ENCODE assay signal across 23 cellular contexts in the genomic region with DNA sequence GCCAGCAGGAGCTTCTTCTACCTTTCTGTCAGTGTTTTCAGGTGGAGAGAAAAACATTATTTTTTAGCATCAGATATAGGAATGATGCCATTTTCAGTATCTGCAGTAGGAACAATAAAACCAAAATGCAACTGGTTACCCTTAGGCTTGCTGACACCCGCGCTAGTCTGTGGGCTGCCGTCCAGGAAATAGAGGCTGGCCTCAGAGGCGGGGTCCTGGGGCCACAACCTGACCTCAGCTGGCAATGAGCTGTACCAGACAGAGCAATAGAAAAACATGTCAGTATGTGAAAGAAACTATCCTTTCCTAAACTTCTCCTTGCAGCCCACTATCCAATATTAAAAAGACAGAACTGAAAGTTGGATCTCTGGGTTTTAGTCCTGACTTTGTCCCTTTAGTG. TPM values are rescaled to one million over a fixed set of nuclear protein-coding genes. Genes with fewer than 3 reads are reported as not detected.
A peak's percentile ranks its signal among the peaks of the same experiment; 100 is the strongest.
DNase-seq lines count a peak whose midpoint lies in the region; ATAC-seq and TF ChIP-seq lines count a peak whose summit lies in the region.
"Had no signal": no experiment of that assay in that cellular context is flagged by ENCODE, and none has a peak within 500 bp of the region (broad histone marks: within the 10 kb centered on the region; RNA-seq: fewer than 3 reads in every experiment).

No MANE protein-coding gene starts in this region.

- H3K4me2 ChIP-seq in GM23338 = peak overlapping the region; percentile 63
- H3K4me2 ChIP-seq: BLaER1 had no signal

- H2AFZ ChIP-seq in GM23338 = 0 out of 2 replicates have a peak overlapping the region, but pooled peaks have one; percentile 1

- H3K27ac ChIP-seq in GM23338 (ENCODE audit: low read depth) = no peak overlapping the region
- peak overlapping the region; percentile 2 for H3K27ac ChIP-seq in HUES48 (ENCODE audit: low read depth, low read length)
- no peak overlapping the region for H3K27ac ChIP-seq in iPS-20b (ENCODE audit: low read length)
- no peak overlapping the region for H3K27ac ChIP-seq in brain microvascular endothelial cell
- H3K27ac ChIP-seq: BLaER1, SJCRH30 had no signal

- peaks cover 12% of the 10 kb centered on the region for H3K27me3 Mint-ChIP-seq in GM23338 (ENCODE audit: insufficient read depth, low read depth, poor library complexity)

- H3K4me3 Mint-ChIP-seq in GM23338 = peak overlapping the region; percentile 51
- H3K4me3 Mint-ChIP-seq: CD4-positive, alpha-beta T cell; T-helper 1 cell treated with Interleukin-12 subunit alpha and Interleukin-12 subunit beta and Interleukin-4 antibody, amounts not matched to agents 30 μg/mL and 1 μg/mL, for 36 hours had no signal

- H3K4me1 Mint-ChIP-seq in GM23338 = peaks cover 29% of the 10 kb centered on the region

- 0 out of 2 replicates have a peak, but pooled peaks cover 3% of the 10 kb centered on the region for H3F3A ChIP-seq in GM23338 (replicated peaks; ENCODE audit: low read depth)

- in situ Hi-C loops in brain microvascular endothelial cell (cut with HindIII; ENCODE audit: low pct_ligation_motif_present, low sequenced_read_pairs) = no loop called here

- DNase-seq in GM23338 (ENCODE audit: low spot score) (no peak), RPMI8226 (peak; percentile 61), NCI-H226 (no peak), brain microvascular endothelial cell (no peak)
- DNase-seq: ACHN; CD4-positive, alpha-beta T cell; DMS153; HCEC 1CT; NCI-H1105; NCI-H2081; NCI-H2171 treated with DMSO at 0.1 percent for 48 hours; NCI-H446 treated with DMSO at 0.1 percent for 48 hours; NCI-H526 treated with DMSO at 0.1 percent for 48 hours; SJCRH30 had no signal

- no peak for ATAC-seq in GM23338
- ATAC-seq in GM21360 (IDR thresholded peaks at IDR 0.05; ENCODE audit: unreplicated experiment) = no peak
- ATAC-seq: HepG2, K562, Panc1 had no signal

- H3K27ac Mint-ChIP-seq in GM23338 = no peak overlapping the region
- H3K27ac Mint-ChIP-seq: CD4-positive, alpha-beta T cell; T-helper 1 cell treated with Interleukin-12 subunit alpha and Interleukin-12 subunit beta and Interleukin-4 antibody, amounts not matched to agents 30 μg/mL and 1 μg/mL, for 36 hours had no signal

- peaks cover 4% of the 10 kb centered on the region; the same call in 1 of the 2 replicates for H3K9me2 ChIP-seq in GM23338 (ENCODE audit: insufficient read depth)

- H3K9ac ChIP-seq in HUES48 (ENCODE audit: low read depth, low read length) (no peak overlapping the region), iPS-20b (ENCODE audit: low read depth, low read length) (no peak overlapping the region)
- H3K9ac ChIP-seq: BLaER1 had no signal

- H3K4me1 ChIP-seq in GM23338 (ENCODE audit: insufficient read depth) (peaks cover 38% of the 10 kb centered on the region), HUES48 (ENCODE audit: control insufficient read depth, insufficient read depth, low read length) (peaks cover 26% of the 10 kb centered on the region), iPS-20b (ENCODE audit: insufficient read depth, low read length) (peaks cover 24% of the 10 kb centered on the region)
- H3K4me1 ChIP-seq: SJCRH30 had no signal

- H3K36me3 ChIP-seq in GM23338 (ENCODE audit: insufficient read depth) (no peaks in the 10 kb centered on the region), HUES48 (ENCODE audit: control insufficient read depth, insufficient read depth, low read length) (no peaks in the 10 kb centered on the region), iPS-20b (ENCODE audit: insufficient read depth, low read depth, low read length) (no peaks in the 10 kb centered on the region), brain microvascular endothelial cell (replicated peaks) (no peaks in the 10 kb centered on the region)
- H3K36me3 ChIP-seq: BLaER1, SJCRH30 had no signal

- peaks cover 3% of the 10 kb centered on the region; the same call in 2 of the 3 replicates for H3K9me3 Mint-ChIP-seq in GM23338
- H3K9me3 Mint-ChIP-seq: CD4-positive, alpha-beta T cell; T-helper 1 cell treated with Interleukin-12 subunit alpha and Interleukin-12 subunit beta and Interleukin-4 antibody, amounts not matched to agents 30 μg/mL and 1 μg/mL, for 36 hours had no signal

- H3K36me3 Mint-ChIP-seq in GM23338 (ENCODE audit: low read depth) = no peaks in the 10 kb centered on the region; the same call in 2 of the 3 replicates

- H3K4me3 ChIP-seq in GM23338 = 0 out of 2 replicates have a peak overlapping the region, but pooled peaks have one; percentile 9
- peak overlapping the region; percentile 31; the same call in 1 of the 2 replicates for H3K4me3 ChIP-seq in HUES48 (ENCODE audit: low read depth, low read length)
- peak overlapping the region; percentile 36; the same call in 1 of the 2 replicates for H3K4me3 ChIP-seq in iPS-20b (ENCODE audit: low read length)
- no peak overlapping the region for H3K4me3 ChIP-seq in brain microvascular endothelial cell (ENCODE audit: low read depth, low read length)
- H3K4me3 ChIP-seq: BLaER1, K562, SJCRH30 had no signal

- H3K27me3 ChIP-seq in GM23338 (ENCODE audit: insufficient read depth) = peaks cover 12% of the 10 kb centered on the region
- peaks cover 18% of the 10 kb centered on the region for H3K27me3 ChIP-seq in HUES48 (ENCODE audit: control insufficient read depth, insufficient read depth, low read length)
- H3K27me3 ChIP-seq in iPS-20b (ENCODE audit: insufficient read depth, low read length) = peaks cover 20% of the 10 kb centered on the region
- no peaks in the 10 kb centered on the region for H3K27me3 ChIP-seq in brain microvascular endothelial cell (replicated peaks)
- H3K27me3 ChIP-seq: BLaER1, SJCRH30 had no signal

- H3K79me2 ChIP-seq in GM23338 (replicated peaks; ENCODE audit: insufficient read depth) = no peaks in the 10 kb centered on the region

- TF ChIP-seq CTCF in GM23338 (conservative IDR thresholded peaks at IDR 0.05; ENCODE audit: low read depth in 2 of 2) = no peak
- no peak for TF ChIP-seq CTCF in brain microvascular endothelial cell (IDR thresholded peaks at IDR 0.05; ENCODE audit: low read depth, low read length, missing control alignments)

- no peaks in the 10 kb centered on the region for H4K20me1 ChIP-seq in GM23338 (replicated peaks; ENCODE audit: insufficient read depth)
- H4K20me1 ChIP-seq: BLaER1 had no signal

- no peaks in the 10 kb centered on the region for H3K9me3 ChIP-seq in HUES48 (ENCODE audit: control insufficient read depth, insufficient read depth, low read length)
- no peaks in the 10 kb centered on the region for H3K9me3 ChIP-seq in iPS-20b (ENCODE audit: insufficient read depth, low read depth, low read length)
- H3K9me3 ChIP-seq: SJCRH30 had no signal

TF ChIP-seq in GM23338, 12 proteins besides CTCF, POLR2A, EP300 and RAD21:
- TF ChIP-seq NANOG (IDR thresholded peaks at IDR 0.05; ENCODE audit: borderline replicate concordance) (no peak), CREB1 (CRISPR knock-in tag; IDR thresholded peaks at IDR 0.05; ENCODE audit: low read depth) (no peak)

RNA-seq across cellular contexts. Expression of gene ST6GAL2, which starts 4.6 kb away (rescaled TPM):
- 23.2 and 25.7 TPM in 2 replicates for total RNA-seq in GM23338 (2014; rRNA removed; shearing (Covaris generic))
- 13.2 and 13.4 TPM in 2 replicates for polyA plus RNA-seq in GM23338 (2016; fragmentation: Nextera tagmentation; extraction: Ambion mirVana)
- total RNA-seq: CD4-positive, alpha-beta T cell; G401; HepG2; K562 had no signal
- polyA plus RNA-seq: HepG2, K562 had no signal
